In the genomic region with DNA sequence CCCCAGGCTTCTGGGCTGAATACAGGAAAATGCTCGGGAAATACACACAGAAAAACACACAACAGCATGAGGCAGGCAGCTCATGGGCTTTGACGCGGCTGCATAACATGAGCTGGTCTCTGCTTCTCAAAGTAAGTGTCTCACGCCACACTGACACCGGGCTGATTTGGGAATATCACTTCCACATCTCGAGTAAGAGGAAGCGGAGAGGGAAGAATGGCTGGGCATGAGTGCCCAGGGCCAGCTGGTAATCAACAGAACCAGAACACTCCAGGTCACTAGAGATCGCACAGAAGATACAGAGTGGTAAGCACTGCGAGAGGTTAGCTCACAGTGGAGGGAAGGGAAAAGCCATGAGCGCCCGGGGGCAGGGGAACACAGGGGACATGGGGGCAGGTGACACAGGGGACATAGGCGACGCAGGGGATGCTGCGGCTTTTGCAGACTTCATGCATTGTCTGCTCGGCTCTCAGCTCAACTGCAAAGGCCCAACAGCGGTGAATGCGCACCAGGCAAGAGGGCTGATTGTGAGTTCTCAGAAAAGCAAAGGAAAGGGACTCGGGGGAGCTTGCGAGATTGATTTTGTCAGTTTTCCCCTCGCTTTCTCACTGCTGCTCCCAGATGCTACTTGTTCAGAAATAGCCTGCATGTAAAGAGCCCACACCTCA, we compare ENCODE assay signal across 25 cellular contexts.
A peak's percentile ranks its signal among the peaks of the same experiment; 100 is the strongest.
DNase-seq lines count a peak whose midpoint lies in the region; ATAC-seq, FAIRE-seq and TF ChIP-seq lines count a peak whose summit lies in the region.
"Had no signal": no experiment of that assay in that cellular context is flagged by ENCODE, and none has a peak within 500 bp of the region (broad histone marks: within the 10 kb centered on the region; RNA-seq: fewer than 3 reads in every experiment).

No MANE protein-coding gene starts in this region.

- TF ChIP-seq CTCF in glutamatergic neuron (IDR thresholded peaks at IDR 0.05; ENCODE audit: partially characterized antibody, unreplicated experiment) (no peak), testis (IDR thresholded peaks at IDR 0.05) (no peak)

- H3K4me3 Mint-ChIP-seq in T-helper 2 cell treated with Interferon-gamma antibody and Interleukin-4, amounts not matched to agents 5 μg/mL and 100 μg/mL, for 36 hours, result no peak overlapping the region
- H3K4me3 Mint-ChIP-seq in T-helper 17 cell, result no peak overlapping the region
- H3K4me3 Mint-ChIP-seq in glutamatergic neuron (ENCODE audit: unreplicated experiment), result peak overlapping the region; percentile 76
- no peak overlapping the region for H3K4me3 Mint-ChIP-seq in CD8-positive, alpha-beta memory T cell
- H3K4me3 Mint-ChIP-seq: activated naive CD8-positive, alpha-beta T cell treated with anti-CD3 and anti-CD28 coated beads, Interleukin-2, amount 50 U/mL, for 24 hours; brain; natural killer cell had no signal

- CTCF ChIA-PET in CD8-positive, alpha-beta memory T cell (lab: Charles Lee), result interaction anchor here (1.6 to 2.5 kb wide), 2 partner anchors 8 to 9 kb away, joined by 9 to 15 read pairs; no protein-coding TSS in a partner anchor

- H3K36me3 Mint-ChIP-seq in T-helper 2 cell treated with Interferon-gamma antibody and Interleukin-4, amounts not matched to agents 5 μg/mL and 100 μg/mL, for 36 hours (ENCODE audit: low read depth), result peaks cover 2% of the 10 kb centered on the region
- H3K36me3 Mint-ChIP-seq in T-helper 17 cell (ENCODE audit: low read depth), result no peaks in the 10 kb centered on the region
- H3K36me3 Mint-ChIP-seq in glutamatergic neuron (ENCODE audit: unreplicated experiment), result no peaks in the 10 kb centered on the region
- H3K36me3 Mint-ChIP-seq in CD8-positive, alpha-beta memory T cell, result no peaks in the 10 kb centered on the region
- H3K36me3 Mint-ChIP-seq: brain, natural killer cell had no signal

- TF ChIP-seq POLR2A in testis (IDR thresholded peaks at IDR 0.05), result no peak

- peaks cover 11% of the 10 kb centered on the region for H3K4me1 Mint-ChIP-seq in T-helper 2 cell treated with Interferon-gamma antibody and Interleukin-4, amounts not matched to agents 5 μg/mL and 100 μg/mL, for 36 hours (ENCODE audit: low read depth)
- peaks cover 13% of the 10 kb centered on the region for H3K4me1 Mint-ChIP-seq in T-helper 17 cell
- H3K4me1 Mint-ChIP-seq in glutamatergic neuron (ENCODE audit: low read depth, unreplicated experiment), result peaks cover 40% of the 10 kb centered on the region
- H3K4me1 Mint-ChIP-seq in CD8-positive, alpha-beta memory T cell, result no peaks in the 10 kb centered on the region
- H3K4me1 Mint-ChIP-seq: activated naive CD8-positive, alpha-beta T cell treated with anti-CD3 and anti-CD28 coated beads, Interleukin-2, amount 50 U/mL, for 24 hours had no signal

- no peaks in the 10 kb centered on the region for H3K4me1 ChIP-seq in testis
- no peaks in the 10 kb centered on the region for H3K4me1 ChIP-seq in CD8-positive, alpha-beta memory T cell (ENCODE audit: insufficient read depth, low read length)

- H3K4me3 ChIP-seq in testis, result no peak overlapping the region
- no peak overlapping the region for H3K4me3 ChIP-seq in CD8-positive, alpha-beta memory T cell (ENCODE audit: low read length)

- no peak for FAIRE-seq in HTR-8/SVneo (lab: Jason Lieb, UNC)
- FAIRE-seq: colon, GM19239 had no signal

- H3K27ac ChIP-seq in testis, result no peak overlapping the region
- no peak overlapping the region for H3K27ac ChIP-seq in CD8-positive, alpha-beta memory T cell (ENCODE audit: low read depth, low read length)
- H3K27ac ChIP-seq: VCaP had no signal

- no peaks in the 10 kb centered on the region for H3K27me3 ChIP-seq in testis
- no peaks in the 10 kb centered on the region for H3K27me3 ChIP-seq in CD8-positive, alpha-beta memory T cell (ENCODE audit: insufficient read depth, low read length, poor library complexity, severe bottlenecking)

- H3K27ac Mint-ChIP-seq in T-helper 2 cell treated with Interferon-gamma antibody and Interleukin-4, amounts not matched to agents 5 μg/mL and 100 μg/mL, for 36 hours, result peak overlapping the region; percentile 2
- H3K27ac Mint-ChIP-seq in T-helper 17 cell (peak overlapping the region; percentile 39), glutamatergic neuron (ENCODE audit: unreplicated experiment) (peak overlapping the region; percentile 86)
- H3K27ac Mint-ChIP-seq in CD8-positive, alpha-beta memory T cell, result no peak overlapping the region
- H3K27ac Mint-ChIP-seq: activated naive CD8-positive, alpha-beta T cell treated with anti-CD3 and anti-CD28 coated beads, Interleukin-2, amount 50 U/mL, for 24 hours; natural killer cell had no signal

- no peaks in the 10 kb centered on the region for H3K9me3 ChIP-seq in T-helper 17 cell (ENCODE audit: control insufficient read depth, low read length, poor library complexity, severe bottlenecking)
- no peaks in the 10 kb centered on the region for H3K9me3 ChIP-seq in testis
- no peaks in the 10 kb centered on the region for H3K9me3 ChIP-seq in CD8-positive, alpha-beta memory T cell (ENCODE audit: low read length)
- H3K9me3 ChIP-seq: Caco-2 had no signal

- H3K9me3 Mint-ChIP-seq in T-helper 2 cell treated with Interferon-gamma antibody and Interleukin-4, amounts not matched to agents 5 μg/mL and 100 μg/mL, for 36 hours, result no peaks in the 10 kb centered on the region
- peaks cover 19% of the 10 kb centered on the region for H3K9me3 Mint-ChIP-seq in glutamatergic neuron (ENCODE audit: unreplicated experiment)
- no peaks in the 10 kb centered on the region for H3K9me3 Mint-ChIP-seq in CD8-positive, alpha-beta memory T cell
- H3K9me3 Mint-ChIP-seq: activated naive CD8-positive, alpha-beta T cell treated with anti-CD3 and anti-CD28 coated beads, Interleukin-2, amount 50 U/mL, for 24 hours; natural killer cell had no signal

- POLR2A ChIA-PET in CD8-positive, alpha-beta memory T cell (lab: Charles Lee), result no interaction called here

- 77 to 84% methylated on average over 19 to 20 of the region's 20 CpGs for WGBS in testis, 2 donors

- no peak for DNase-seq in T-helper 2 cell treated with Interferon-gamma antibody and Interleukin-4, amounts not matched to agents 5 μg/mL and 100 μg/mL, for 36 hours (ENCODE audit: low spot score)
- no peak for DNase-seq in T-helper 2 cell
- no peak for DNase-seq in T-helper 17 cell
- DNase-seq in glutamatergic neuron, result peak; percentile 54
- DNase-seq in testis, result peak; percentile 15
- DNase-seq in CD8-positive, alpha-beta memory T cell, result no peak
- no peak for DNase-seq in HTR-8/SVneo (ENCODE audit: insufficient read length, low spot score)
- DNase-seq in HPDE6-E6E7 (ENCODE audit: extremely low spot score), result no peak
- DNase-seq: 8988T; activated gamma-delta T cell; activated naive CD8-positive, alpha-beta T cell treated with anti-CD3 and anti-CD28 coated beads, Interleukin-2, amount 50 U/mL, for 24 hours; Caco-2; left cardiac atrium; natural killer cell; NCI-H1092; NCI-H1930; NCI-H345; NCI-H774; OCI-M1; SHP77; T-helper 1 cell had no signal

- intact Hi-C loops in testis (cut with DNase I; ENCODE audit: low total_unique reads), result no loop called here

- H3K36me3 ChIP-seq in testis (ENCODE audit: low read depth, missing control alignments), result no peaks in the 10 kb centered on the region
- H3K36me3 ChIP-seq in CD8-positive, alpha-beta memory T cell (ENCODE audit: insufficient read depth, low read length), result no peaks in the 10 kb centered on the region

- peaks cover 10% of the 10 kb centered on the region for H3K27me3 Mint-ChIP-seq in T-helper 2 cell treated with Interferon-gamma antibody and Interleukin-4, amounts not matched to agents 5 μg/mL and 100 μg/mL, for 36 hours (ENCODE audit: low read depth)
- H3K27me3 Mint-ChIP-seq in T-helper 17 cell (no peaks in the 10 kb centered on the region), glutamatergic neuron (ENCODE audit: unreplicated experiment) (peaks cover 10% of the 10 kb centered on the region)
- no peaks in the 10 kb centered on the region for H3K27me3 Mint-ChIP-seq in CD8-positive, alpha-beta memory T cell
- H3K27me3 Mint-ChIP-seq: activated naive CD8-positive, alpha-beta T cell treated with anti-CD3 and anti-CD28 coated beads, Interleukin-2, amount 50 U/mL, for 24 hours had no signal

- no peak for ATAC-seq in T-helper 17 cell
- ATAC-seq: activated naive CD8-positive, alpha-beta T cell treated with anti-CD3 and anti-CD28 coated beads, Interleukin-2, amount 50 U/mL, for 24 hours; natural killer cell had no signal

Comparison
In these comparisons a context has a peak if more than half of its experiments do, and no peak if none do; other contexts are left out.
1. DNase-seq: peak in glutamatergic neuron (single experiment) and testis (single experiment); none in T-helper 2 cell treated with Interferon-gamma antibody and Interleukin-4, amounts not matched to agents 5 μg/mL and 100 μg/mL, for 36 hours (single experiment), T-helper 2 cell (0 of 5), T-helper 17 cell (0 of 3), CD8-positive, alpha-beta memory T cell (0 of 5), HTR-8/SVneo (single experiment) and HPDE6-E6E7 (single experiment).
2. H3K27ac Mint-ChIP-seq: peak in T-helper 2 cell treated with Interferon-gamma antibody and Interleukin-4, amounts not matched to agents 5 μg/mL and 100 μg/mL, for 36 hours (single experiment), T-helper 17 cell (single experiment) and glutamatergic neuron (single experiment); none in CD8-positive, alpha-beta memory T cell (0 of 8).